ENCODE assay signal across 8 cellular contexts in genomic region chr14:75063491-75064204, GRCh38. TPM values are rescaled to one million over a fixed set of nuclear protein-coding genes. Genes with fewer than 3 reads are reported as not detected.
DNase-seq lines count a peak whose midpoint lies in the region; ATAC-seq and TF ChIP-seq lines count a peak whose summit lies in the region.

TSS of gene ACYP1 (minus strand) at chr14:75064024. CDS start at chr14:75063553, 471 bp downstream.

- H3K9me3 ChIP-seq in ovary (no peaks in the 10 kb centered on the region), thyroid gland (no peaks in the 10 kb centered on the region)

- H3K4me3 ChIP-seq in GM12864 (ENCODE audit: low read depth, low read length) (peak within 1 kb of the TSS; percentile 90), ovary (peak within 1 kb of the TSS; percentile 75), thyroid gland (replicated peaks in 1 of 3) (peak within 1 kb of the TSS; percentile 21 to 77 (median 22))

- H3K27ac Mint-ChIP-seq in activated naive CD8-positive, alpha-beta T cell, result peak within 1 kb of the TSS; percentile 97

- H3K4me1 Mint-ChIP-seq in activated naive CD8-positive, alpha-beta T cell (ENCODE audit: low read depth), result peaks cover 28% of the 10 kb centered on the region

- peaks cover 6% of the 10 kb centered on the region for H3K36me3 Mint-ChIP-seq in activated naive CD8-positive, alpha-beta T cell

- H3K36me3 ChIP-seq in ovary, result no peaks in the 10 kb centered on the region
- H3K36me3 ChIP-seq in thyroid gland, result no peaks in the 10 kb centered on the region

- peaks cover 9% of the 10 kb centered on the region for H3K4me1 ChIP-seq in ovary (ENCODE audit: insufficient read depth)
- peaks cover 12 to 33% of the 10 kb centered on the region in 2 donors for H3K4me1 ChIP-seq in thyroid gland

- peak within 1 kb of the TSS in 1 of 2 donors; percentile 52 for H3K27ac ChIP-seq in ovary
- H3K27ac ChIP-seq in thyroid gland, result peak within 1 kb of the TSS in 2 of 3 donors; percentile 41 to 72

- 0% methylated on average over 34 of the region's 34 CpGs for WGBS in ovary, 3 donors
- WGBS in thyroid gland, 2 donors, result 0 to 1% methylated on average over 25 to 34 of the region's 34 CpGs

- peak; percentile 68 for DNase-seq in GM12864 (ENCODE audit: low read depth)
- DNase-seq in NCI-H1105 treated with DMSO at 0.1 percent for 48 hours (lab: John Stamatoyannopoulos, UW), result peak; percentile 94
- DNase-seq in SKM-1 treated with dmso at 0.1 percent for 144 hours (lab: John Stamatoyannopoulos, UW; ENCODE audit: unreplicated experiment), result peak; percentile 49
- peak; percentile 92 for DNase-seq in glomerular visceral epithelial cell (ENCODE audit: extremely low spot score)
- peak; percentile 89 to 97 (median 96) for DNase-seq in ovary
- peak; percentile 90 to 92 for DNase-seq in thyroid gland

- H3K27me3 ChIP-seq in ovary, result no peaks in the 10 kb centered on the region
- no peaks in the 10 kb centered on the region for H3K27me3 ChIP-seq in thyroid gland

- no peaks in the 10 kb centered on the region for H3K9me3 Mint-ChIP-seq in activated naive CD8-positive, alpha-beta T cell (ENCODE audit: low read depth)

- peak; percentile 99 for ATAC-seq in HG02678 (IDR thresholded peaks at IDR 0.05; ENCODE audit: unreplicated experiment)

- no peak for TF ChIP-seq CTCF in GM12864 (IDR thresholded peaks at IDR 0.05; ENCODE audit: low read depth, low read length, missing control alignments)
- no peak for TF ChIP-seq CTCF in ovary (IDR thresholded peaks at IDR 0.05)
- no peak for TF ChIP-seq CTCF in thyroid gland (IDR thresholded peaks at IDR 0.05)

- intact Hi-C loops in ovary (cut with DNase I) (loop anchor here in 1 of 4 donors (2.0 kb wide), 1 partner anchor 15 kb away; no protein-coding TSS in a partner anchor), thyroid gland (cut with DNase I) (loop anchor here (10.0 kb wide), 1 partner anchor 59 kb away; the partner anchor contains the start of gene EIF2B2)

- TF ChIP-seq POLR2A in ovary (IDR thresholded peaks at IDR 0.05) (peak; percentile 30), thyroid gland (IDR thresholded peaks at IDR 0.05) (peak in 1 of 2 donors; percentile 35)

- TF ChIP-seq EP300 in ovary (IDR thresholded peaks at IDR 0.05), result no peak

- peak within 1 kb of the TSS; percentile 100 for H3K4me3 Mint-ChIP-seq in activated naive CD8-positive, alpha-beta T cell

- no peaks in the 10 kb centered on the region for H3K27me3 Mint-ChIP-seq in activated naive CD8-positive, alpha-beta T cell

RNA-seq across cellular contexts. Expression of gene ACYP1, which starts in this region (rescaled TPM):
- 10 to 100 TPM in 4 of 7 donors, 1 to 10 TPM in 3; 5.5 to 27.7 (median 11.2) TPM for total RNA-seq in ovary
- polyA plus RNA-seq in ovary, result 10 to 100 TPM; 11.3 to 16.9 TPM
- total RNA-seq in thyroid gland, result 10 to 100 TPM; 24.0 to 48.8 (median 36.1) TPM

Comparison
In these comparisons a context has a peak if more than half of its experiments do, and no peak if none do; other contexts are left out.
1. H3K4me3 ChIP-seq: peak in every context shown above with its lines; median percentile 90 in GM12864; 75 in ovary; 22 in thyroid gland.